ENCODE assay signal across 30 cellular contexts in the genomic region with DNA sequence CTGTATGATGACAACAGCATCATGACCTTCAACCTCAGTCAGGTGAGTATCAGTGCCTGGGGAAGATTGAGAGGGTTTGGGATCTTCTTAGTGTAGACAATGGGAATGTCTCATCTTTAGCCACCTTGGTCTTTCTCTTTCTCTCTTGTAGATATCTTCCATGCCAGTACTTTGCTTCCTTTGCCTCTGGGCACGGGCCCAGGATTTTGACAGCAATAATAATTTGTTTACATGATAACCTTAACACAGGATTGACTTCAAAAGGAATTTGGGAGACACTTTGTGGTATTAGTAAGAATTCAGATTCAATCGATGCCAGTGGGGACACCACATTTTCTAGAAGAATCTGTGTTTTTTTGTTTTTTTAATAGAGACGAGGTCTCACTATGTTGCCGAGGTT. TPM values are rescaled to one million over a fixed set of nuclear protein-coding genes. Genes with fewer than 3 reads are reported as not detected.
A peak's percentile ranks its signal among the peaks of the same experiment; 100 is the strongest.
DNase-seq lines count a peak whose midpoint lies in the region; ATAC-seq, FAIRE-seq and TF ChIP-seq lines count a peak whose summit lies in the region.
"Had no signal": no experiment of that assay in that cellular context is flagged by ENCODE, and none has a peak within 500 bp of the region (broad histone marks: within the 10 kb centered on the region; RNA-seq: fewer than 3 reads in every experiment).

No MANE protein-coding gene starts in this region.

- peaks cover 84% of the 10 kb centered on the region for H3K36me3 ChIP-seq in MG63
- H3K36me3 ChIP-seq in brain microvascular endothelial cell (replicated peaks): peaks cover 85% of the 10 kb centered on the region

- peak overlapping the region; percentile 17 for H3K27ac Mint-ChIP-seq in activated T-cell treated with anti-CD3 and anti-CD28 coated beads, Interleukin-2, amount 50 U/mL, for 72 hours
- H3K27ac Mint-ChIP-seq in neural crest cell (ENCODE audit: unreplicated experiment) (no peak overlapping the region), Calu3 (ENCODE audit: unreplicated experiment) (no peak overlapping the region)
- H3K27ac Mint-ChIP-seq: nephron progenitor cell had no signal

- FAIRE-seq in GM12892 (lab: Jason Lieb, UNC): no peak
- FAIRE-seq: D721Med, islet of Langerhans, pancreas had no signal

- peaks cover 26 to 65% of the 10 kb centered on the region in 2 donors for H3K36me3 Mint-ChIP-seq in activated T-cell treated with anti-CD3 and anti-CD28 coated beads, Interleukin-2, amount 50 U/mL, for 72 hours (ENCODE audit: insufficient read depth in 2 of 2)
- peaks cover 64% of the 10 kb centered on the region for H3K36me3 Mint-ChIP-seq in activated T-cell treated with anti-CD3 and anti-CD28 coated beads, Interleukin-2, amount 50 U/mL, for 4 hours (ENCODE audit: insufficient read depth)
- H3K36me3 Mint-ChIP-seq in neural crest cell (ENCODE audit: low read depth) (peaks cover 59% of the 10 kb centered on the region), Calu3 (ENCODE audit: insufficient read depth, unreplicated experiment) (peaks cover 43% of the 10 kb centered on the region)

- no TSS peak for BruUV-seq in Calu3 (replicated peaks; lab: Mats Ljungman, UMichigan)

- CTCF ChIA-PET in Calu3 (lab: Charles Lee): no interaction called here

- ATAC-seq in activated T-cell treated with anti-CD3 and anti-CD28 coated beads, Interleukin-2, amount 50 U/mL, for 72 hours (replicated peaks in 1 of 2): no peak
- ATAC-seq in activated T-cell treated with anti-CD3 and anti-CD28 coated beads, Interleukin-2, amount 50 U/mL, for 4 hours: no peak
- ATAC-seq: left ventricle myocardium superior, pancreas had no signal

- H3K27ac ChIP-seq in cingulate gyrus (ENCODE audit: low read depth, low read length) (peak overlapping the region; percentile 23), brain microvascular endothelial cell (no peak overlapping the region)
- H3K27ac ChIP-seq: BLaER1, pancreas, transverse colon had no signal

- DNase-seq in activated T-cell treated with anti-CD3 and anti-CD28 coated beads, Interleukin-2, amount 50 U/mL, for 72 hours: no peak
- no peak for DNase-seq in activated T-cell treated with anti-CD3 and anti-CD28 coated beads, Interleukin-2, amount 50 U/mL, for 4 hours
- peak; percentile 49 for DNase-seq in MG63
- no peak for DNase-seq in neural crest cell (ENCODE audit: low read depth, low spot score)
- no peak for DNase-seq in brain microvascular endothelial cell
- DNase-seq in GM12892 (ENCODE audit: insufficient read length): no peak
- no peak for DNase-seq in Calu3
- DNase-seq: ACHN; activated naive CD4-positive, alpha-beta T cell treated with anti-CD3 and anti-CD28 coated beads, Interleukin-2, amount 50 U/mL, for 16 hours; activated T-cell treated with anti-CD3 and anti-CD28 coated beads, Interleukin-2, amount 50 U/mL, for 48 hours; central memory CD4-positive, alpha-beta T cell; dermis blood vessel endothelial cell; KBM-7; left ventricle myocardium superior; midbrain; MM.1S; NCI-H1417 treated with DMSO at 0.1 percent for 48 hours; NCI-H2081; NCI-H2227 treated with DMSO at 0.1 percent for 48 hours; NCI-H748 treated with DMSO at 0.1 percent for 48 hours; nephron progenitor cell; pancreas; spleen; T-helper 1 cell; transverse colon had no signal

- TF ChIP-seq POLR2A in GM12892 (IDR thresholded peaks at IDR 0.05; ENCODE audit: low read depth, low read length): no peak

- H3K9me3 Mint-ChIP-seq in activated T-cell treated with anti-CD3 and anti-CD28 coated beads, Interleukin-2, amount 50 U/mL, for 72 hours: no peaks in the 10 kb centered on the region
- H3K9me3 Mint-ChIP-seq in activated T-cell treated with anti-CD3 and anti-CD28 coated beads, Interleukin-2, amount 50 U/mL, for 4 hours: no peaks in the 10 kb centered on the region
- H3K9me3 Mint-ChIP-seq in neural crest cell: no peaks in the 10 kb centered on the region
- no peaks in the 10 kb centered on the region for H3K9me3 Mint-ChIP-seq in Calu3 (ENCODE audit: low read depth, unreplicated experiment)
- H3K9me3 Mint-ChIP-seq: nephron progenitor cell had no signal

- no peaks in the 10 kb centered on the region for H3K9me3 ChIP-seq in MG63
- H3K9me3 ChIP-seq: BLaER1, HAP-1, pancreas, spleen, transverse colon had no signal

- intact Hi-C loops in Calu3 (cut with micrococcal nuclease; ENCODE audit: unreplicated experiment): no loop called here

- H3K4me3 ChIP-seq in MG63 (no peak overlapping the region), brain microvascular endothelial cell (ENCODE audit: low read depth, low read length) (no peak overlapping the region)
- H3K4me3 ChIP-seq: BLaER1, HAP-1, pancreas, spleen, transverse colon had no signal

- TF ChIP-seq CTCF in neural crest cell (conservative IDR thresholded peaks at IDR 0.05) (no peak), brain microvascular endothelial cell (IDR thresholded peaks at IDR 0.05; ENCODE audit: low read depth, low read length, missing control alignments) (no peak), Calu3 (IDR thresholded peaks at IDR 0.05; ENCODE audit: unreplicated experiment) (no peak)

- H3K4me3 Mint-ChIP-seq in activated T-cell treated with anti-CD3 and anti-CD28 coated beads, Interleukin-2, amount 50 U/mL, for 72 hours: no peak overlapping the region
- H3K4me3 Mint-ChIP-seq in activated T-cell treated with anti-CD3 and anti-CD28 coated beads, Interleukin-2, amount 50 U/mL, for 4 hours: no peak overlapping the region
- peak overlapping the region; percentile 59 for H3K4me3 Mint-ChIP-seq in neural crest cell
- no peak overlapping the region for H3K4me3 Mint-ChIP-seq in Calu3 (ENCODE audit: low read depth, unreplicated experiment)
- H3K4me3 Mint-ChIP-seq: nephron progenitor cell had no signal

- in situ Hi-C loops in brain microvascular endothelial cell (cut with HindIII; ENCODE audit: low pct_ligation_motif_present, low sequenced_read_pairs): no loop called here

- no peaks in the 10 kb centered on the region for H3K27me3 Mint-ChIP-seq in activated T-cell treated with anti-CD3 and anti-CD28 coated beads, Interleukin-2, amount 50 U/mL, for 72 hours (ENCODE audit: low read depth)
- no peaks in the 10 kb centered on the region for H3K27me3 Mint-ChIP-seq in activated T-cell treated with anti-CD3 and anti-CD28 coated beads, Interleukin-2, amount 50 U/mL, for 4 hours (ENCODE audit: low read depth)
- H3K27me3 Mint-ChIP-seq in neural crest cell (ENCODE audit: low read depth): no peaks in the 10 kb centered on the region
- H3K27me3 Mint-ChIP-seq in Calu3 (ENCODE audit: unreplicated experiment): no peaks in the 10 kb centered on the region

- H3K4me1 Mint-ChIP-seq in activated T-cell treated with anti-CD3 and anti-CD28 coated beads, Interleukin-2, amount 50 U/mL, for 72 hours (ENCODE audit: low read depth): peaks cover 21% of the 10 kb centered on the region
- H3K4me1 Mint-ChIP-seq in activated T-cell treated with anti-CD3 and anti-CD28 coated beads, Interleukin-2, amount 50 U/mL, for 4 hours (ENCODE audit: low read depth): peaks cover 14% of the 10 kb centered on the region
- H3K4me1 Mint-ChIP-seq in neural crest cell (peaks cover 7% of the 10 kb centered on the region), Calu3 (ENCODE audit: low read depth, unreplicated experiment) (peaks cover 15% of the 10 kb centered on the region)

- no peaks in the 10 kb centered on the region for H3K27me3 ChIP-seq in MG63
- no peaks in the 10 kb centered on the region for H3K27me3 ChIP-seq in brain microvascular endothelial cell (replicated peaks)
- H3K27me3 ChIP-seq: BLaER1, pancreas, spleen, transverse colon had no signal

RNA-seq across cellular contexts. Expression of gene PIGV, which starts 12.1 kb away (rescaled TPM):
- 10 to 100 TPM; 19.4 to 20.0 TPM for total RNA-seq in activated T-cell treated with anti-CD3 and anti-CD28 coated beads, Interleukin-2, amount 50 U/mL, for 72 hours
- 10 to 100 TPM in 2 of 3 donors, 1 to 10 TPM in 1; 8.4 to 11.2 (median 10.4) TPM for total RNA-seq in activated T-cell treated with anti-CD3 and anti-CD28 coated beads, Interleukin-2, amount 50 U/mL, for 4 hours
- 10.5 and 11.7 TPM in 2 replicates for total RNA-seq in MG63 (2014; rRNA removed; shearing (Covaris generic); ENCODE audit: low replicate concordance)
- total RNA-seq in neural crest cell: 8.7 and 11.1 TPM in 2 replicates
- polyA plus RNA-seq in GM12892 (2012; ENCODE audit: missing spikeins): 12.9 TPM
- total RNA-seq in Calu3 (2022): 9.9 and 11.9 TPM in 2 replicates

RNA-seq across cellular contexts. Expression of gene ZDHHC18, which starts 50.8 kb away (rescaled TPM):
- 10 to 100 TPM; 64.4 to 80.2 TPM for total RNA-seq in activated T-cell treated with anti-CD3 and anti-CD28 coated beads, Interleukin-2, amount 50 U/mL, for 72 hours
- 10 to 100 TPM; 66.1 to 76.8 (median 71.8) TPM for total RNA-seq in activated T-cell treated with anti-CD3 and anti-CD28 coated beads, Interleukin-2, amount 50 U/mL, for 4 hours
- 3.5 and 12.7 TPM in 2 replicates for total RNA-seq in MG63 (2014; rRNA removed; shearing (Covaris generic); ENCODE audit: low replicate concordance)
- total RNA-seq in neural crest cell (41.7 and 44.3 TPM in 2 replicates), Calu3 (2022) (21.8 and 25.8 TPM in 2 replicates)
- polyA plus RNA-seq in GM12892 (2012; ENCODE audit: missing spikeins): 22.0 TPM
